22 cellular contexts compared by ENCODE assay signal in the genomic region with DNA sequence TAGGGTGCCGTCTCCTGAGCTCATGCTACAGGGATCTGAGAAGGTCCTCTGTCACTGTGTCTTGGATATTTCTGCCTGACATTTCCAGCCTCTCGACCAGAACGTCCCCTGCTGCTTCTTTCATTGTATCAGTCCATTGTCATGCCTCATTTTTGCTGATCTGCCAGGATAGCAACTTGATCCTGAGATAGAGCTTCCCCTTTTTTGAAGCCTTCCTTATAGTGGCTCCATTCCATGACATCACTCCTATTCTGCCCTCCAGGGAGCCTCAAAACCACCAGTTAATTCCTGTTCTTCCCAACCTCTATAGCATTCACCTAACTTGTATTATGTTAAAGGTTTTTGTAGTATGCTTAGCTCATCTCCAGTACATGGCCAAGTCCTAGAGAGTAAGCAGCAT.
"Had no signal": no experiment of that assay in that cellular context is flagged by ENCODE, and none has a peak within 500 bp of the region (broad histone marks: within the 10 kb centered on the region; RNA-seq: fewer than 3 reads in every experiment).

No MANE protein-coding gene starts in this region.

- H3K4me3 ChIP-seq: dorsolateral prefrontal cortex, sigmoid colon, stomach had no signal

- DNase-seq: activated CD4-positive, alpha-beta T cell treated with anti-CD3 and anti-CD28 coated beads, Interleukin-2, amount 10 ng/mL, durations not matched to agents 7 days and 5 days; activated CD8-positive, alpha-beta memory T cell treated with anti-CD3 and anti-CD28 coated beads, Interleukin-2, amount 50 U/mL, for 4 hours; activated naive CD4-positive, alpha-beta T cell treated with anti-CD3 and anti-CD28 coated beads, Interleukin-2, amount 10 ng/mL, durations not matched to agents 7 days and 5 days; activated naive CD8-positive, alpha-beta T cell treated with anti-CD3 and anti-CD28 coated beads, Interleukin-2, amount 50 U/mL, for 24 hours; activated T-cell treated with anti-CD3 and anti-CD28 coated beads, Interleukin-2, amount 50 U/mL, for 4 hours; anterior cingulate cortex; brain microvascular endothelial cell; central memory CD4-positive, alpha-beta T cell; dorsolateral prefrontal cortex; hypothalamus; kidney; midbrain; nucleus accumbens; sigmoid colon; stimulated activated CD4-positive, alpha-beta T cell treated with anti-CD3 and anti-CD28 coated beads, Interleukin-4, amount 100 ng/mL, for 24 hours; stomach; trophoblast cell had no signal

- FAIRE-seq: colon, kidney had no signal

- H3K27ac ChIP-seq: brain microvascular endothelial cell, dorsolateral prefrontal cortex, epithelial cell of prostate, sigmoid colon, stomach had no signal

- ATAC-seq: activated CD4-positive, CD25-positive, alpha-beta regulatory T cell treated with anti-CD3 and anti-CD28 coated beads, Interleukin-2, amount 50 U/mL, for 24 hours; activated naive CD8-positive, alpha-beta T cell treated with anti-CD3 and anti-CD28 coated beads, Interleukin-2, amount 50 U/mL, for 24 hours; activated T-cell treated with anti-CD3 and anti-CD28 coated beads, Interleukin-2, amount 50 U/mL, for 4 hours; left lobe of liver; stimulated activated effector memory CD8-positive, alpha-beta T cell treated with anti-CD3 and anti-CD28 coated beads, Interleukin-12 subunit alpha, Interleukin-12 subunit beta, amount 100 ng/mL, for 72 hours had no signal

- H3K36me3 ChIP-seq: brain microvascular endothelial cell, sigmoid colon, stomach had no signal

- H3K9me3 ChIP-seq: sigmoid colon, stomach had no signal

- H3K27me3 ChIP-seq: brain microvascular endothelial cell, sigmoid colon, stomach had no signal
